Comparison of ENCODE assay signal across 1 cellular context in the genomic region with DNA sequence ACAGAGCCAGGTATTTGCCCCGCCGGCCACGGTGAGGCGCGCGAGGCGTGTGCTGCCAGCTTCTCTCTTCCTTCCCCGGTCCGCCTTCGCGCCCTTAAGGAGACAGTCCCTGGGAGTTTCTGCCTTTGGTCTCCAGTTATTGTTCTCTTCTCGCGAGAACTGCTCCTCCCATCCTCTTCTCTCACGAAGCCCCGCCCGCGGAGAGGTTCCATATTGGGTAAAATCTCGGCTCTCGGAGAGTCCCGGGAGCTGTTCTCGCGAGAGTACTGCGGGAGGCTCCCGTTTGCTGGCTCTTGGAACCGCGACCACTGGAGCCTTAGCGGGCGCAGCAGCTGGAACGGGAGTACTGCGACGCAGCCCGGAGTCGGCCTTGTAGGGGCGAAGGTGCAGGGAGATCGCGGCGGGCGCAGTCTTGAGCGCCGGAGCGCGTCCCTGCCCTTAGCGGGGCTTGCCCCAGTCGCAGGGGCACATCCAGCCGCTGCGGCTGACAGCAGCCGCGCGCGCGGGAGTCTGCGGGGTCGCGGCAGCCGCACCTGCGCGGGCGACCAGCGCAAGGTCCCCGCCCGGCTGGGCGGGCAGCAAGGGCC.
TF ChIP-seq lines count a peak whose summit lies in the region.

Gene MAPK14 (plus strand): TSS at position 308 of the 587 bp plus-strand sequence. CDS start 350 bp downstream, outside the sequence.

TF ChIP-seq in HepG2, 621 proteins besides CTCF, POLR2A, EP300 and RAD21 (continued from another document and continues in another):
- TF ChIP-seq ZBTB46 (CRISPR knock-in tag; IDR thresholded peaks at IDR 0.05; ENCODE audit: borderline replicate concordance): no peak
- TF ChIP-seq GFI1 (CRISPR knock-in tag; IDR thresholded peaks at IDR 0.05; ENCODE audit: borderline replicate concordance): peak; percentile 33; the same call in 1 of the 2 replicates
- no peak for TF ChIP-seq ZNF562 (CRISPR knock-in tag; IDR thresholded peaks at IDR 0.05; ENCODE audit: borderline replicate concordance)
- TF ChIP-seq ZUFSP (CRISPR knock-in tag; IDR thresholded peaks at IDR 0.05; ENCODE audit: borderline replicate concordance): no peak
- TF ChIP-seq, protein P1, sequence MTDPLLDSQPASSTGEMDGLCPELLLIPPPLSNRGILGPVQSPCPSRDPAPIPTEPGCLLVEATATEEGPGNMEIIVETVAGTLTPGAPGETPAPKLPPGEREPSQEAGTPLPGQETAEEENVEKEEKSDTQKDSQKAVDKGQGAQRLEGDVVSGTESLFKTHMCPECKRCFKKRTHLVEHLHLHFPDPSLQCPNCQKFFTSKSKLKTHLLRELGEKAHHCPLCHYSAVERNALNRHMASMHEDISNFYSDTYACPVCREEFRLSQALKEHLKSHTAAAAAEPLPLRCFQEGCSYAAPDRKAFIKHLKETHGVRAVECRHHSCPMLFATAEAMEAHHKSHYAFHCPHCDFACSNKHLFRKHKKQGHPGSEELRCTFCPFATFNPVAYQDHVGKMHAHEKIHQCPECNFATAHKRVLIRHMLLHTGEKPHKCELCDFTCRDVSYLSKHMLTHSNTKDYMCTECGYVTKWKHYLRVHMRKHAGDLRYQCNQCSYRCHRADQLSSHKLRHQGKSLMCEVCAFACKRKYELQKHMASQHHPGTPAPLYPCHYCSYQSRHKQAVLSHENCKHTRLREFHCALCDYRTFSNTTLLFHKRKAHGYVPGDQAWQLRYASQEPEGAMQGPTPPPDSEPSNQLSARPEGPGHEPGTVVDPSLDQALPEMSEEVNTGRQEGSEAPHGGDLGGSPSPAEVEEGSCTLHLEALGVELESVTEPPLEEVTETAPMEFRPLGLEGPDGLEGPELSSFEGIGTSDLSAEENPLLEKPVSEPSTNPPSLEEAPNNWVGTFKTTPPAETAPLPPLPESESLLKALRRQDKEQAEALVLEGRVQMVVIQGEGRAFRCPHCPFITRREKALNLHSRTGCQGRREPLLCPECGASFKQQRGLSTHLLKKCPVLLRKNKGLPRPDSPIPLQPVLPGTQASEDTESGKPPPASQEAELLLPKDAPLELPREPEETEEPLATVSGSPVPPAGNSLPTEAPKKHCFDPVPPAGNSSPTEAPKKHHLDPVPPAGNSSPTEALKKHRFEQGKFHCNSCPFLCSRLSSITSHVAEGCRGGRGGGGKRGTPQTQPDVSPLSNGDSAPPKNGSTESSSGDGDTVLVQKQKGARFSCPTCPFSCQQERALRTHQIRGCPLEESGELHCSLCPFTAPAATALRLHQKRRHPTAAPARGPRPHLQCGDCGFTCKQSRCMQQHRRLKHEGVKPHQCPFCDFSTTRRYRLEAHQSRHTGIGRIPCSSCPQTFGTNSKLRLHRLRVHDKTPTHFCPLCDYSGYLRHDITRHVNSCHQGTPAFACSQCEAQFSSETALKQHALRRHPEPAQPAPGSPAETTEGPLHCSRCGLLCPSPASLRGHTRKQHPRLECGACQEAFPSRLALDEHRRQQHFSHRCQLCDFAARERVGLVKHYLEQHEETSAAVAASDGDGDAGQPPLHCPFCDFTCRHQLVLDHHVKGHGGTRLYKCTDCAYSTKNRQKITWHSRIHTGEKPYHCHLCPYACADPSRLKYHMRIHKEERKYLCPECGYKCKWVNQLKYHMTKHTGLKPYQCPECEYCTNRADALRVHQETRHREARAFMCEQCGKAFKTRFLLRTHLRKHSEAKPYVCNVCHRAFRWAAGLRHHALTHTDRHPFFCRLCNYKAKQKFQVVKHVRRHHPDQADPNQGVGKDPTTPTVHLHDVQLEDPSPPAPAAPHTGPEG (CRISPR knock-in tag; IDR thresholded peaks at IDR 0.05): peak; percentile 89
- no peak for TF ChIP-seq ZBTB4 (CRISPR knock-in tag; IDR thresholded peaks at IDR 0.05; ENCODE audit: borderline replicate concordance)
- peak; percentile 100 for TF ChIP-seq ZMYM4 (CRISPR knock-in tag; IDR thresholded peaks at IDR 0.05)
- TF ChIP-seq ZNF343 (CRISPR knock-in tag; IDR thresholded peaks at IDR 0.05): no peak
- TF ChIP-seq ZNF770 (CRISPR knock-in tag; IDR thresholded peaks at IDR 0.05): peak; percentile 59
- TF ChIP-seq POGZ (CRISPR knock-in tag; IDR thresholded peaks at IDR 0.05): peak; percentile 100
- no peak for TF ChIP-seq SCMH1 (CRISPR knock-in tag; IDR thresholded peaks at IDR 0.05; ENCODE audit: borderline replicate concordance)
- peak; percentile 62 for TF ChIP-seq TBL1XR1 (IDR thresholded peaks at IDR 0.05; ENCODE audit: borderline replicate concordance, low read length, partially characterized antibody)
- TF ChIP-seq MED1 (CRISPR knock-in tag; IDR thresholded peaks at IDR 0.05): peak; percentile 80
- TF ChIP-seq ZNF652 (CRISPR knock-in tag; IDR thresholded peaks at IDR 0.05; ENCODE audit: borderline replicate concordance, low read depth): peak; percentile 64; the same call in 1 of the 2 replicates
- no peak for TF ChIP-seq CENPBD1 (CRISPR knock-in tag; IDR thresholded peaks at IDR 0.05; ENCODE audit: borderline replicate concordance, low read depth)
- no peak for TF ChIP-seq ZBTB21 (CRISPR knock-in tag; IDR thresholded peaks at IDR 0.05)
- TF ChIP-seq, protein P2, sequence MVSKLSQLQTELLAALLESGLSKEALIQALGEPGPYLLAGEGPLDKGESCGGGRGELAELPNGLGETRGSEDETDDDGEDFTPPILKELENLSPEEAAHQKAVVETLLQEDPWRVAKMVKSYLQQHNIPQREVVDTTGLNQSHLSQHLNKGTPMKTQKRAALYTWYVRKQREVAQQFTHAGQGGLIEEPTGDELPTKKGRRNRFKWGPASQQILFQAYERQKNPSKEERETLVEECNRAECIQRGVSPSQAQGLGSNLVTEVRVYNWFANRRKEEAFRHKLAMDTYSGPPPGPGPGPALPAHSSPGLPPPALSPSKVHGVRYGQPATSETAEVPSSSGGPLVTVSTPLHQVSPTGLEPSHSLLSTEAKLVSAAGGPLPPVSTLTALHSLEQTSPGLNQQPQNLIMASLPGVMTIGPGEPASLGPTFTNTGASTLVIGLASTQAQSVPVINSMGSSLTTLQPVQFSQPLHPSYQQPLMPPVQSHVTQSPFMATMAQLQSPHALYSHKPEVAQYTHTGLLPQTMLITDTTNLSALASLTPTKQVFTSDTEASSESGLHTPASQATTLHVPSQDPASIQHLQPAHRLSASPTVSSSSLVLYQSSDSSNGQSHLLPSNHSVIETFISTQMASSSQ (IDR thresholded peaks at IDR 0.05; ENCODE audit: low read depth): 0 out of 2 replicates have a peak, but pooled peaks have one; percentile 37
- TF ChIP-seq, protein P2 (CRISPR knock-in tag; IDR thresholded peaks at IDR 0.05; ENCODE audit: borderline replicate concordance): peak; percentile 30; the same call in 1 of the 2 replicates
- peak; percentile 85 for TF ChIP-seq DRAP1 (CRISPR knock-in tag; IDR thresholded peaks at IDR 0.05)
- TF ChIP-seq, protein P3, sequence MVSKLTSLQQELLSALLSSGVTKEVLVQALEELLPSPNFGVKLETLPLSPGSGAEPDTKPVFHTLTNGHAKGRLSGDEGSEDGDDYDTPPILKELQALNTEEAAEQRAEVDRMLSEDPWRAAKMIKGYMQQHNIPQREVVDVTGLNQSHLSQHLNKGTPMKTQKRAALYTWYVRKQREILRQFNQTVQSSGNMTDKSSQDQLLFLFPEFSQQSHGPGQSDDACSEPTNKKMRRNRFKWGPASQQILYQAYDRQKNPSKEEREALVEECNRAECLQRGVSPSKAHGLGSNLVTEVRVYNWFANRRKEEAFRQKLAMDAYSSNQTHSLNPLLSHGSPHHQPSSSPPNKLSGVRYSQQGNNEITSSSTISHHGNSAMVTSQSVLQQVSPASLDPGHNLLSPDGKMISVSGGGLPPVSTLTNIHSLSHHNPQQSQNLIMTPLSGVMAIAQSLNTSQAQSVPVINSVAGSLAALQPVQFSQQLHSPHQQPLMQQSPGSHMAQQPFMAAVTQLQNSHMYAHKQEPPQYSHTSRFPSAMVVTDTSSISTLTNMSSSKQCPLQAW (CRISPR knock-in tag; IDR thresholded peaks at IDR 0.05): peak; percentile 96; the same call in 1 of the 2 replicates
- TF ChIP-seq ATF7-NPFF (CRISPR knock-in tag; IDR thresholded peaks at IDR 0.05; ENCODE audit: low read depth): no peak
- no peak; the same call in 1 of the 2 replicates for TF ChIP-seq ZNF329 (CRISPR knock-in tag; IDR thresholded peaks at IDR 0.05; ENCODE audit: low read depth)
- peak; percentile 64; the same call in 1 of the 2 replicates for TF ChIP-seq SIN3B (IDR thresholded peaks at IDR 0.05; ENCODE audit: low read length)
- no peak for TF ChIP-seq ZNF7 (CRISPR knock-in tag; IDR thresholded peaks at IDR 0.05)
- TF ChIP-seq WIZ (CRISPR knock-in tag; IDR thresholded peaks at IDR 0.05): peak; percentile 88
- TF ChIP-seq TOE1 (CRISPR knock-in tag; IDR thresholded peaks at IDR 0.05): peak; percentile 87
